Comparison of ENCODE assay signal across 20 cellular contexts in genomic region chr6:137692806-137693205, GRCh38.
A peak's percentile ranks its signal among the peaks of the same experiment; 100 is the strongest.
DNase-seq lines count a peak whose midpoint lies in the region; ATAC-seq and TF ChIP-seq lines count a peak whose summit lies in the region.
"Had no signal": no experiment of that assay in that cellular context is flagged by ENCODE, and none has a peak within 500 bp of the region (broad histone marks: within the 10 kb centered on the region; RNA-seq: fewer than 3 reads in every experiment).

No MANE protein-coding gene starts in this region.

- ATAC-seq in DND-41 (ENCODE audit: insufficient read depth, low read depth) (no peak), esophagus mucosa (peak; percentile 36), right cardiac atrium (no peak), GM18502 (IDR thresholded peaks at IDR 0.05; ENCODE audit: poor library complexity, unreplicated experiment) (no peak)
- ATAC-seq: effector memory CD8-positive, alpha-beta T cell; gastroesophageal sphincter; sciatic nerve had no signal

- CTCF ChIA-PET in RWPE1 (lab: Yijun Ruan, JAX) = no interaction called here

- POLR2A ChIA-PET in RWPE1 (lab: Yijun Ruan, JAX; ENCODE audit: low non-redundant PET) = no interaction called here

- H3K27me3 ChIP-seq in DND-41 (ENCODE audit: insufficient read depth, low read length, poor library complexity) (no peaks in the 10 kb centered on the region), osteoblast (ENCODE audit: insufficient read depth, low read length) (no peaks in the 10 kb centered on the region), right cardiac atrium (ENCODE audit: control insufficient read depth, insufficient read depth) (no peaks in the 10 kb centered on the region)
- H3K27me3 ChIP-seq: adrenal gland, gastroesophageal sphincter had no signal

- no peaks in the 10 kb centered on the region for H4K20me1 ChIP-seq in DND-41 (ENCODE audit: insufficient read depth, low read length)
- H4K20me1 ChIP-seq in osteoblast (ENCODE audit: insufficient read depth, low read length) = no peaks in the 10 kb centered on the region

- H3K79me2 ChIP-seq in DND-41 (ENCODE audit: insufficient read depth, low read length) = no peaks in the 10 kb centered on the region
- H3K79me2 ChIP-seq in osteoblast (ENCODE audit: insufficient read depth, low read length) = no peaks in the 10 kb centered on the region

- H3K9me3 ChIP-seq in DND-41 (ENCODE audit: insufficient read depth, low read length, severe bottlenecking) (no peaks in the 10 kb centered on the region), osteoblast (ENCODE audit: low read depth, low read length) (no peaks in the 10 kb centered on the region), right cardiac atrium (ENCODE audit: control insufficient read depth, low read length) (no peaks in the 10 kb centered on the region)
- H3K9me3 ChIP-seq: adrenal gland, gastroesophageal sphincter had no signal

- H3K36me3 ChIP-seq in DND-41 (ENCODE audit: insufficient read depth, low read length) = no peaks in the 10 kb centered on the region
- no peaks in the 10 kb centered on the region for H3K36me3 ChIP-seq in osteoblast (ENCODE audit: insufficient read depth, low read length)
- H3K36me3 ChIP-seq: adrenal gland, gastroesophageal sphincter had no signal

- no peak overlapping the region for H3K4me2 ChIP-seq in DND-41 (ENCODE audit: insufficient read depth, low read length)
- no peak overlapping the region for H3K4me2 ChIP-seq in osteoblast (ENCODE audit: insufficient read depth, low read length)
- H3K4me2 ChIP-seq: PC-9 had no signal

- no peak for TF ChIP-seq CTCF in DND-41 (IDR thresholded peaks at IDR 0.05; ENCODE audit: borderline replicate concordance, extremely low read depth, low read length, poor library complexity, severe bottlenecking)
- no peak for TF ChIP-seq CTCF in osteoblast (IDR thresholded peaks at IDR 0.05; ENCODE audit: extremely low read depth, low read depth, low read length)
- TF ChIP-seq CTCF in RWPE1 (conservative IDR thresholded peaks at IDR 0.05; ENCODE audit: low read depth) = no peak

- DNase-seq in DND-41 (no peak), NCI-H226 (peak; percentile 57), osteoblast (ENCODE audit: insufficient read length, low spot score, missing footprints) (peak; percentile 60), right cardiac atrium (no peak), T-helper 9 cell (no peak), RWPE1 (ENCODE audit: low spot score) (no peak)
- DNase-seq: activated CD4-positive, alpha-beta T cell treated with anti-CD3 and anti-CD28 coated beads, Interleukin-2, amount 10 ng/mL, durations not matched to agents 7 days and 5 days; activated CD8-positive, alpha-beta memory T cell treated with anti-CD3 and anti-CD28 coated beads, Interleukin-2, amount 50 U/mL, for 48 hours; activated gamma-delta T cell; adrenal gland; Caco-2; effector memory CD8-positive, alpha-beta T cell; GF-D8; NCI-H1417; stimulated activated CD4-positive, alpha-beta T cell treated with anti-CD3 and anti-CD28 coated beads, Interleukin-1b, Interleukin-23, amount 100 ng/mL, for 48 hours had no signal

- peaks cover 43% of the 10 kb centered on the region for H3K4me1 ChIP-seq in DND-41 (ENCODE audit: insufficient read depth, low read length)
- H3K4me1 ChIP-seq in osteoblast (ENCODE audit: insufficient read depth, low read length) = peaks cover 11% of the 10 kb centered on the region
- H3K4me1 ChIP-seq in right cardiac atrium (ENCODE audit: control insufficient read depth, insufficient read depth, low read length) = peaks cover 10% of the 10 kb centered on the region
- H3K4me1 ChIP-seq: adrenal gland had no signal

- H3K27ac ChIP-seq in DND-41 (ENCODE audit: low read length) = 0 out of 2 replicates have a peak overlapping the region, but pooled peaks have one; percentile 13
- H3K27ac ChIP-seq in osteoblast (ENCODE audit: low read depth, low read length) = no peak overlapping the region
- no peak overlapping the region for H3K27ac ChIP-seq in right cardiac atrium (ENCODE audit: low read length)
- H3K27ac ChIP-seq in RWPE1 = no peak overlapping the region
- H3K27ac ChIP-seq: adrenal gland, gastroesophageal sphincter, PC-9 had no signal

- H3K4me3 ChIP-seq in DND-41 (ENCODE audit: low read depth in 1 of 2, low read length in 2 of 2) = no peak overlapping the region
- no peak overlapping the region for H3K4me3 ChIP-seq in osteoblast (ENCODE audit: insufficient read depth, low read length)
- H3K4me3 ChIP-seq in right cardiac atrium (ENCODE audit: low read length) = no peak overlapping the region
- H3K4me3 ChIP-seq: adrenal gland, gastroesophageal sphincter, PC-9 had no signal

- intact Hi-C loops in right cardiac atrium (cut with DNase I) = no loop called here

- H3K9ac ChIP-seq in DND-41 (ENCODE audit: low read depth, low read length) = no peak overlapping the region

- no peak overlapping the region for H2AFZ ChIP-seq in DND-41 (ENCODE audit: low read depth, low read length)
- H2AFZ ChIP-seq in osteoblast (ENCODE audit: low read length) = no peak overlapping the region
- H2AFZ ChIP-seq: PC-9 had no signal

Comparison
In these comparisons a context has a peak if more than half of its experiments do, and no peak if none do; other contexts are left out.
1. DNase-seq: peak in NCI-H226 (single experiment) and osteoblast (single experiment); none in DND-41 (single experiment), right cardiac atrium (0 of 3), T-helper 9 cell (single experiment) and RWPE1 (single experiment).